24 cellular contexts compared by ENCODE assay signal in genomic region chr4:106240699-106241098, GRCh38.
"Had no signal": no experiment of that assay in that cellular context is flagged by ENCODE, and none has a peak within 500 bp of the region (broad histone marks: within the 10 kb centered on the region; RNA-seq: fewer than 3 reads in every experiment).

No MANE protein-coding gene starts in this region.

- H3K4me3 ChIP-seq: colonic mucosa, coronary artery, dorsolateral prefrontal cortex, esophagus muscularis mucosa, esophagus squamous epithelium, gastroesophageal sphincter, heart left ventricle, heart right ventricle had no signal

- FAIRE-seq: endothelial cell of umbilical vein had no signal

- H3K9me3 ChIP-seq: colonic mucosa, esophagus muscularis mucosa, esophagus squamous epithelium, gastroesophageal sphincter, heart left ventricle had no signal

- H3K27me3 ChIP-seq: colonic mucosa, dorsolateral prefrontal cortex, esophagus muscularis mucosa, esophagus squamous epithelium, foreskin keratinocyte, gastroesophageal sphincter, heart left ventricle, heart right ventricle had no signal

- H3K36me3 ChIP-seq: colonic mucosa had no signal

- DNase-seq: colonic mucosa; cortex of kidney; dermis blood vessel endothelial cell; dorsolateral prefrontal cortex; effector CD4-positive, alpha-beta T cell; effector CD8-positive, alpha-beta T cell; effector memory CD4-positive, alpha-beta T cell; effector memory CD8-positive, alpha-beta T cell; endodermal cell; erythroblast; esophagus squamous epithelium; foreskin fibroblast; foreskin keratinocyte; foreskin melanocyte; glutamatergic neuron; head of caudate nucleus; heart left ventricle; heart right ventricle had no signal

- H3K27ac ChIP-seq: colonic mucosa, coronary artery, dorsolateral prefrontal cortex, epithelial cell of prostate, esophagus muscularis mucosa, esophagus squamous epithelium, foreskin keratinocyte, gastroesophageal sphincter, heart left ventricle, heart right ventricle had no signal

- H3K4me1 ChIP-seq: colonic mucosa, esophagus muscularis mucosa, gastroesophageal sphincter had no signal

- ATAC-seq: effector memory CD8-positive, alpha-beta T cell; esophagus mucosa; foreskin keratinocyte; gastroesophageal sphincter; heart left ventricle; heart right ventricle had no signal
